10 cellular contexts compared by ENCODE assay signal in the genomic region with DNA sequence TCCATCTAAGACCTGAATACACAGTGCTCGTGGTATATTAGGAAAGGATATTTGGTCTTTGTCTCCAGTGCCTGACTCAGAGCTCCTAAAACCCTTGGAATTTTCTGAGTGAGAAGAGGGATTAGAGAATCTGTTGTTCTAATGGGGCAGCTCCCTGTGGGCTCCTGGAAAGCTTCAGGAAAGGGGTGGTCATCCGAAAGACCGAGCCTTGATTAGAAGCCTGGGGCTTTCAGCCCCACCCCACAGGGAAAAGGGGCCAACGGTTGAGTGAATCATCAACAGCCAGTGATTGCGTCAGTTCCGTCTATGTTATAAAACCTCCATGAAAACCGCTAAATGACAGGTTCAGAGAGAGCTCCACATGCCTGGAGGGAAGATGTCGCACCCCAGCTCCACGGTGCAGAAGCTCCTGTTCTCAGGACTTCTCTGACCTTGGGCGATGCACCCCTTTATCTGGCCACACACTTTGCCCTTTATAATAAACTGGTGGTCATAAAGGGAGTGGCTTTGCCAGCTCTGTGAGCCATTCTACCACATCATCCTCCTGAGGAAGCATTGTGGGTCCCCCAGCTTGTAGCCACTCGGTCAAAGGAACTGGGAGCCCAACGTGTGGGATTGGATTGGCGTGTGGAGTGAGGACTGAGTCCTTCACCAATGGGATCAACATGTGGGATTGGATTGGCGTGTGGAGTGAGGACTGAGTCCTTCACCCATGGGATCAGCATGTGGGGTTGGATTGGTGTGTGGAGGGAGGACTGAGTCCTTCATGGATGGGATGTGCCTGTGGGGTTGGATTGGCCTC.
DNase-seq lines count a peak whose midpoint lies in the region; ATAC-seq and TF ChIP-seq lines count a peak whose summit lies in the region.
"Had no signal": no experiment of that assay in that cellular context is flagged by ENCODE, and none has a peak within 500 bp of the region (broad histone marks: within the 10 kb centered on the region; RNA-seq: fewer than 3 reads in every experiment).

No MANE protein-coding gene starts in this region.

- peak overlapping the region; percentile 60 for H3K9ac ChIP-seq in PC-3 (ENCODE audit: low read length)
- H3K9ac ChIP-seq: KMS-11 had no signal

- H3F3A ChIP-seq in PC-3 (ENCODE audit: low read length, unreplicated experiment): no peaks in the 10 kb centered on the region

- no peaks in the 10 kb centered on the region for H3K79me2 ChIP-seq in PC-3 (ENCODE audit: low read length)

- no peak overlapping the region for H3K4me3 ChIP-seq in PC-3 (ENCODE audit: low read length)
- H3K4me3 ChIP-seq in fibroblast of mammary gland (ENCODE audit: control insufficient read depth, low read depth, low read length): no peak overlapping the region

- H3K27ac ChIP-seq in PC-3 (ENCODE audit: low read length): peak overlapping the region; percentile 89
- H3K27ac ChIP-seq: KMS-11 had no signal

- no peak overlapping the region; the same call in 1 of the 2 replicates for H2AFZ ChIP-seq in PC-3 (ENCODE audit: low read length)

- H3K36me3 ChIP-seq in PC-3 (ENCODE audit: low read depth, low read length): no peaks in the 10 kb centered on the region

- H3K4me1 ChIP-seq in PC-3 (ENCODE audit: insufficient read depth, low read length): peaks cover 30% of the 10 kb centered on the region

- peak; percentile 61 for ATAC-seq in PC-3
- ATAC-seq in GM21576 (IDR thresholded peaks at IDR 0.05; ENCODE audit: unreplicated experiment): no peak

- no peaks in the 10 kb centered on the region for H3K9me3 ChIP-seq in PC-3 (ENCODE audit: low read length)

- H3K9me3 Mint-ChIP-seq in glutamatergic neuron (ENCODE audit: unreplicated experiment): peaks cover 6% of the 10 kb centered on the region

- in situ Hi-C loops in KBM-7 (cut with MboI; ENCODE audit: low pct_unique_long_range_greater_than_20kb, low sequenced_read_pairs): no loop called here

- H3K27me3 Mint-ChIP-seq in glutamatergic neuron (ENCODE audit: unreplicated experiment): no peaks in the 10 kb centered on the region

- no peaks in the 10 kb centered on the region for H4K20me1 ChIP-seq in PC-3 (ENCODE audit: low read length)

- H3K9me2 ChIP-seq in PC-3 (replicated peaks; ENCODE audit: low read length): no peaks in the 10 kb centered on the region

- TF ChIP-seq CTCF in PC-3 (conservative IDR thresholded peaks at IDR 0.05; ENCODE audit: low read depth, low read length) (no peak), fibroblast of mammary gland (conservative IDR thresholded peaks at IDR 0.05; ENCODE audit: control insufficient read depth, insufficient read depth, low read depth, low read length) (no peak), glutamatergic neuron (IDR thresholded peaks at IDR 0.05; ENCODE audit: partially characterized antibody, unreplicated experiment) (no peak)

- BruUV-seq in PC-3 (replicated peaks; lab: Mats Ljungman, UMichigan): no TSS peak

- H3K4me2 ChIP-seq in PC-3 (ENCODE audit: low read length): peak overlapping the region; percentile 42; the same call in 1 of the 2 replicates
- H3K4me2 ChIP-seq: KMS-11 had no signal

- no peaks in the 10 kb centered on the region for H3K36me3 Mint-ChIP-seq in glutamatergic neuron (ENCODE audit: unreplicated experiment)

- DNase-seq in HS-27A (ENCODE audit: low read depth) (peak; percentile 90), PC-3 (peak; percentile 89), fibroblast of mammary gland (ENCODE audit: low read depth) (peak; percentile 84), renal cortical epithelial cell (ENCODE audit: low read depth) (peak; percentile 27), glutamatergic neuron (no peak), cardiac septum (ENCODE audit: low spot score) (no peak), KBM-7 (no peak)
- DNase-seq: NCI-H2171 had no signal

- H3K4me3 Mint-ChIP-seq in glutamatergic neuron (ENCODE audit: unreplicated experiment): no peak overlapping the region

- CTCF ChIA-PET in PC-3 (lab: Charles Lee): no interaction called here

- H3K4me1 Mint-ChIP-seq in glutamatergic neuron (ENCODE audit: low read depth, unreplicated experiment): no peaks in the 10 kb centered on the region

- intact Hi-C loops in PC-3 (cut with micrococcal nuclease) (no loop called here), cardiac septum (cut with DNase I) (no loop called here)

- POLR2A ChIA-PET in PC-3 (lab: Charles Lee; ENCODE audit: unreplicated experiment): no interaction called here

- no peak overlapping the region for H3K27ac Mint-ChIP-seq in glutamatergic neuron (ENCODE audit: unreplicated experiment)

- H3K27me3 ChIP-seq in PC-3 (ENCODE audit: low read length): no peaks in the 10 kb centered on the region

Comparison
In these comparisons a context has a peak if more than half of its experiments do, and no peak if none do; other contexts are left out.
1. DNase-seq: peak in HS-27A (single experiment), PC-3 (single experiment), fibroblast of mammary gland (single experiment) and renal cortical epithelial cell (single experiment); none in glutamatergic neuron (single experiment), cardiac septum (single experiment) and KBM-7 (single experiment).